ENCODE assay signal across 8 cellular contexts in the genomic region with DNA sequence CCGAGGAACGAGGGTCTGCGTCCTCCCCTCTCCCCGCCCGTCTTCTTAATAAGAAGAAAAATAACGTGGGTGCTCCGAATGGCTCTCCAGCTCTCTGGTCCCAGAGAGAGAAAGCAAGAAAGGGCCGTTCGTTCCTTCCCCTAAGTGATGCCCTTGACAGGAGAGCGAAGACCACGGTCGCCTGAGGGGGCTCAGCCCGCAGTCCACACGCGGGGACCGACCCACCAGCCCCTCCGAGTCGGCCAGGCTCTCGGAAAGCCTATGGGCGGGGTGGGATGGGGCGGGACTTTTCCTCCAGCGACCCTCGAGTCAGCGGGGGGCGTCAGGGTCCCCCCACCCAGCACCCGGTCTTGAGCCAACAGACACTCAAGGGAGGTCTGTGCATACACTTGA. TPM values are rescaled to one million over a fixed set of nuclear protein-coding genes. Genes with fewer than 3 reads are reported as not detected.
A peak's percentile ranks its signal among the peaks of the same experiment; 100 is the strongest.
DNase-seq lines count a peak whose midpoint lies in the region; ATAC-seq and TF ChIP-seq lines count a peak whose summit lies in the region.

No MANE protein-coding gene starts in this region.

- TF ChIP-seq CTCF in fibroblast of villous mesenchyme (IDR thresholded peaks at IDR 0.05; ENCODE audit: insufficient read depth, low read depth, low read length) = no peak

- no peak overlapping the region for H3K27ac ChIP-seq in SK-N-MC

- H3K4me3 ChIP-seq in SK-N-MC (peak overlapping the region; percentile 25; the same call in 1 of the 2 replicates), fibroblast of villous mesenchyme (ENCODE audit: low read depth, low read length) (peak overlapping the region; percentile 57), skeletal muscle cell (ENCODE audit: low read depth, low read length) (peak overlapping the region; percentile 42)

- DNase-seq in SK-N-MC (ENCODE audit: low read depth, low spot score) = no peak
- no peak for DNase-seq in fibroblast of villous mesenchyme (ENCODE audit: low read depth)
- no peak for DNase-seq in skeletal muscle cell (ENCODE audit: low read depth)
- DNase-seq in NCI-H2029 (lab: John Stamatoyannopoulos, UW) = no peak

- no peak overlapping the region for H3K9ac ChIP-seq in SK-N-MC (ENCODE audit: insufficient read length)

- peak; percentile 24 for ATAC-seq in GM18907 (IDR thresholded peaks at IDR 0.05; ENCODE audit: unreplicated experiment)
- no peak for ATAC-seq in HG03139 (IDR thresholded peaks at IDR 0.05; ENCODE audit: unreplicated experiment)
- ATAC-seq in GM18502 (IDR thresholded peaks at IDR 0.05; ENCODE audit: poor library complexity, unreplicated experiment) = no peak
- ATAC-seq in GM19328 (IDR thresholded peaks at IDR 0.05; ENCODE audit: unreplicated experiment) = no peak

- H3K9me3 ChIP-seq in SK-N-MC (ENCODE audit: low read depth, low read length) = no peaks in the 10 kb centered on the region

- no peaks in the 10 kb centered on the region for H3K36me3 ChIP-seq in SK-N-MC (ENCODE audit: insufficient read depth, low read length)

RNA-seq across cellular contexts. Expression of gene FHIP2A, which starts 53.2 kb away (rescaled TPM):
- 35.1 and 38.0 TPM in 2 replicates for total RNA-seq in fibroblast of villous mesenchyme
